In genomic region chr19:4025317-4025716, GRCh38 we compare ENCODE assay signal across 28 cellular contexts.
"Had no signal": no experiment of that assay in that cellular context is flagged by ENCODE, and none has a peak within 500 bp of the region (broad histone marks: within the 10 kb centered on the region; RNA-seq: fewer than 3 reads in every experiment).

No MANE protein-coding gene starts in this region.

- H3K9me3 Mint-ChIP-seq: nephron; neural progenitor cell; stimulated activated naive B cell treated with anti-CD40 and anti-IgM and Interleukin-4, amounts not matched to agents 10 μg/mL and 1 μg/mL and 100 μg/mL, for 72 hours had no signal

- ATAC-seq: right lobe of liver; stimulated activated naive B cell treated with anti-CD40 and anti-IgM and Interleukin-4, amounts not matched to agents 10 μg/mL and 1 μg/mL and 100 μg/mL, for 72 hours; stimulated activated naive CD8-positive, alpha-beta T cell treated with anti-CD3 and anti-CD28 coated beads, Interleukin-15, Interleukin-2, amounts not matched to agents 100 U/mL and 50 U/mL, for 24 hours had no signal

- H3K4me1 ChIP-seq: neural progenitor cell, right lobe of liver, thyroid gland had no signal

- H3K4me3 Mint-ChIP-seq: mesothelial cell of epicardium; naive B cell; nephron; neural progenitor cell; stimulated activated naive B cell treated with anti-CD40 and anti-IgM and Interleukin-4, amounts not matched to agents 10 μg/mL and 1 μg/mL and 100 μg/mL, for 72 hours had no signal

- H3K36me3 ChIP-seq: neural progenitor cell, ovary had no signal

- H3K4me2 ChIP-seq: neural progenitor cell, smooth muscle cell had no signal

- H3K9me3 ChIP-seq: neutrophil, ovary, right lobe of liver, stomach, testis, thyroid gland, transverse colon, upper lobe of left lung had no signal

- DNase-seq: hippocampal formation; left ventricle myocardium inferior; mesendoderm; naive B cell; occipital lobe; ovary; right lobe of liver; stimulated activated CD4-positive, alpha-beta T cell treated with anti-CD3 and anti-CD28 coated beads, Interleukin-1b, Interleukin-23, amount 100 ng/mL, for 48 hours; stimulated activated CD4-positive, alpha-beta T cell treated with anti-CD3 and anti-CD28 coated beads, Interleukin-2, amount 100 ng/mL, for 48 hours; stimulated activated CD4-positive, alpha-beta T cell treated with anti-CD3 and anti-CD28 coated beads, Interleukin-4, amount 100 ng/mL, for 4 hours; stimulated activated CD8-positive, alpha-beta memory T cell treated with anti-CD3 and anti-CD28 coated beads, Interleukin-4, amount 100 ng/mL, for 48 hours; stimulated activated naive B cell treated with anti-CD40 and anti-IgM and Interleukin-4, amounts not matched to agents 10 μg/mL and 1 μg/mL and 100 μg/mL, for 72 hours; stimulated activated naive CD8-positive, alpha-beta T cell treated with anti-CD3 and anti-CD28 coated beads, Interleukin-15, Interleukin-2, amounts not matched to agents 100 U/mL and 50 U/mL, for 24 hours; stomach; testis; thyroid gland; transverse colon had no signal

- H3K4me1 Mint-ChIP-seq: mesothelial cell of epicardium, neural progenitor cell had no signal

- H3K27ac Mint-ChIP-seq: mesothelial cell of epicardium; naive B cell; nephron; neural progenitor cell; progenitor cell of endocrine pancreas; stimulated activated naive B cell treated with anti-CD40 and anti-IgM and Interleukin-4, amounts not matched to agents 10 μg/mL and 1 μg/mL and 100 μg/mL, for 72 hours had no signal

- H3K9ac ChIP-seq: neural progenitor cell had no signal

- H3K27me3 Mint-ChIP-seq: naive B cell; progenitor cell of endocrine pancreas; stimulated activated naive B cell treated with anti-CD40 and anti-IgM and Interleukin-4, amounts not matched to agents 10 μg/mL and 1 μg/mL and 100 μg/mL, for 72 hours had no signal

- H3K27me3 ChIP-seq: neural progenitor cell, neutrophil, ovary, right atrium auricular region, right lobe of liver, stomach, testis, thyroid gland, transverse colon, upper lobe of left lung had no signal

- H2AFZ ChIP-seq: neural progenitor cell had no signal

- H3K27ac ChIP-seq: left ventricle myocardium inferior, neural progenitor cell, neutrophil, ovary, right atrium auricular region, right lobe of liver, stomach, testis, thyroid gland, transverse colon, upper lobe of left lung had no signal

- FAIRE-seq: keratinocyte, urothelium cell line had no signal

- H3K4me3 ChIP-seq: left ventricle myocardium inferior, lung, neural progenitor cell, ovary, right atrium auricular region, right lobe of liver, smooth muscle cell, stomach, testis, thyroid gland, transverse colon, upper lobe of left lung had no signal
